Comparison of ENCODE assay signal across 8 cellular contexts in the genomic region with DNA sequence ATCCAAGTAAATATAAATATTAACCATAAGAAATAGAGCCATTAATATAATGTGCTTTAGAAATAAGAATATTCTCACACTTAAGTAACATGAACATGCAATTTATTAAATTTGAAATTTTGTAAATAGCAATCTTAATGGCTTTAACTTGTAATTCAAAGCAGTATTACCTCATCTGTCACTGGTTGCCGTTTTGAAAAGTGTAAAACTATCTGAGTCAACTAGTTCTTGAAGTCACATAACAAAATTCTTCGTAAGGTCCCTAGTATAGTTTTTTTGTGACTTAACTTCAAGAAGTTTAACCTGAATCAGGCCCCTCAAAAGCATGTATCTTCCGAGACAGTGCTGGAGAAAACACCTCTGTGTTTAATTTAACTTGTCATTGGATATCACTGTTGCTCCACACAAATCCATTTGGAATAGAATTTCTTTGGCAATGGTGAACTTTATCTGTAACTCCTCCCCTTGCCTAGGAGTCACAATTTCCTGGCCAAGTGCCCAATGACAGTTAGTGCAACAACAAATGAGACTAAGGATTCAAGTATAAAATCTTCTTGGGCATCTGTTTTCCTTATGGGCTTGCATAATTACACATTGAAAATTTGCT. TPM values are rescaled to one million over a fixed set of nuclear protein-coding genes. Genes with fewer than 3 reads are reported as not detected.
DNase-seq lines count a peak whose midpoint lies in the region; ATAC-seq and TF ChIP-seq lines count a peak whose summit lies in the region.

No MANE protein-coding gene starts in this region.

- H3K27me3 Mint-ChIP-seq in osteocyte (ENCODE audit: unreplicated experiment): no peaks in the 10 kb centered on the region

- H3K36me3 Mint-ChIP-seq in osteocyte (ENCODE audit: unreplicated experiment): peaks cover 21% of the 10 kb centered on the region

- no peak for TF ChIP-seq CTCF in fibroblast of mammary gland (conservative IDR thresholded peaks at IDR 0.05; ENCODE audit: control insufficient read depth, insufficient read depth, low read depth, low read length)
- TF ChIP-seq CTCF in osteocyte (IDR thresholded peaks at IDR 0.05): no peak

- H3K4me3 ChIP-seq in fibroblast of mammary gland (ENCODE audit: control insufficient read depth, low read depth, low read length): no peak overlapping the region

- H3K9me3 Mint-ChIP-seq in osteocyte (ENCODE audit: unreplicated experiment): no peaks in the 10 kb centered on the region

- H3K4me1 Mint-ChIP-seq in osteocyte (ENCODE audit: unreplicated experiment): peaks cover 54% of the 10 kb centered on the region

- H3K27ac Mint-ChIP-seq in osteocyte (ENCODE audit: unreplicated experiment): peak overlapping the region; percentile 87

- no peak for ATAC-seq in HG02852 (IDR thresholded peaks at IDR 0.05; ENCODE audit: unreplicated experiment)

- H3K4me3 Mint-ChIP-seq in osteocyte (ENCODE audit: unreplicated experiment): peak overlapping the region; percentile 10

- peak; percentile 17 for DNase-seq in DMS 273 treated with DMSO at 0.1 percent for 48 hours (lab: John Stamatoyannopoulos, UW)
- peak; percentile 61 for DNase-seq in NCI-H460 (ENCODE audit: extremely low read depth, low read depth)
- peak; percentile 96 for DNase-seq in fibroblast of mammary gland (ENCODE audit: low read depth)
- DNase-seq in osteocyte (ENCODE audit: extremely low spot score, unreplicated experiment): no peak
- no peak for DNase-seq in NCI-H510A (lab: John Stamatoyannopoulos, UW)
- DNase-seq in islet precursor cell: no peak
- DNase-seq in NCI-H524 treated with DMSO at 0.1 percent for 48 hours (lab: John Stamatoyannopoulos, UW): no peak

RNA-seq across cellular contexts. Expression of a gene that starts 47.1 kb away (rescaled TPM):
- 170 and 220 TPM in 2 replicates for total RNA-seq in NCI-H460 (2014; rRNA removed; shearing (Covaris generic))
- polyA plus RNA-seq in NCI-H460 (2014; cell fraction: nucleus; rRNA removed): 123 and 129 TPM in 2 replicates
- total RNA-seq in osteocyte: 64.0 and 68.2 TPM in 2 replicates

Comparison
In these comparisons a context has a peak if more than half of its experiments do, and no peak if none do; other contexts are left out.
1. DNase-seq: peak in DMS 273 treated with DMSO at 0.1 percent for 48 hours (single experiment), NCI-H460 (single experiment) and fibroblast of mammary gland (single experiment); none in osteocyte (single experiment), NCI-H510A (single experiment), islet precursor cell (single experiment) and NCI-H524 treated with DMSO at 0.1 percent for 48 hours (single experiment).